Comparison of ENCODE assay signal across 1 cellular context in the genomic region with DNA sequence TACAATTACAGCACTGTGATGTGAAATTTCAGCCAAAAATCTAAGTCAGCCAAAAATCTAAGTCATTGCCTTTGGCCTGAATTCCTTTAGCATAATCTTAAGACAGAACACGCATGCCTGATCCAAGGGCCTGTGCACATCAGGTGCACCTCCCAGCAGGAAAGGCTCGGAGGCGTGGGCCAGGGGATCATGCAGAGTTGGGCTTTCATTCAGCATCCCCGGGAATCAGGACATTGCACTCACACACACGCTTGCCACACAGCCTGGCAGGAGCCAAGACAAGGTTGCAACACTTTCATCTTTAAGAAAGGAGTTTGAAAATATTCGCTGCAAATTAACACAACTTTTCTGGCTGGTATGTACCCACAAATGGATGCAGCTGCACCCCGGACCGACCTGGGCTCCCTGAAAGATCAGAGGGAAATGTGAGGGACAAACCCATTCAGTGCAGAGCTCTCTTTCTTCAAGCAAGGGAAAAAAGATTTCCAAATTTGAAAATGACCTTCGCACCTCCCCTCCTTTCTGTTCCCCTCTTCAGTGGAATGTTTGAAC.
TF ChIP-seq lines count a peak whose summit lies in the region.

No MANE protein-coding gene starts in this region.

TF ChIP-seq in HepG2, 621 proteins besides CTCF, POLR2A, EP300 and RAD21 (continues in another document):
- TF ChIP-seq, protein P1, sequence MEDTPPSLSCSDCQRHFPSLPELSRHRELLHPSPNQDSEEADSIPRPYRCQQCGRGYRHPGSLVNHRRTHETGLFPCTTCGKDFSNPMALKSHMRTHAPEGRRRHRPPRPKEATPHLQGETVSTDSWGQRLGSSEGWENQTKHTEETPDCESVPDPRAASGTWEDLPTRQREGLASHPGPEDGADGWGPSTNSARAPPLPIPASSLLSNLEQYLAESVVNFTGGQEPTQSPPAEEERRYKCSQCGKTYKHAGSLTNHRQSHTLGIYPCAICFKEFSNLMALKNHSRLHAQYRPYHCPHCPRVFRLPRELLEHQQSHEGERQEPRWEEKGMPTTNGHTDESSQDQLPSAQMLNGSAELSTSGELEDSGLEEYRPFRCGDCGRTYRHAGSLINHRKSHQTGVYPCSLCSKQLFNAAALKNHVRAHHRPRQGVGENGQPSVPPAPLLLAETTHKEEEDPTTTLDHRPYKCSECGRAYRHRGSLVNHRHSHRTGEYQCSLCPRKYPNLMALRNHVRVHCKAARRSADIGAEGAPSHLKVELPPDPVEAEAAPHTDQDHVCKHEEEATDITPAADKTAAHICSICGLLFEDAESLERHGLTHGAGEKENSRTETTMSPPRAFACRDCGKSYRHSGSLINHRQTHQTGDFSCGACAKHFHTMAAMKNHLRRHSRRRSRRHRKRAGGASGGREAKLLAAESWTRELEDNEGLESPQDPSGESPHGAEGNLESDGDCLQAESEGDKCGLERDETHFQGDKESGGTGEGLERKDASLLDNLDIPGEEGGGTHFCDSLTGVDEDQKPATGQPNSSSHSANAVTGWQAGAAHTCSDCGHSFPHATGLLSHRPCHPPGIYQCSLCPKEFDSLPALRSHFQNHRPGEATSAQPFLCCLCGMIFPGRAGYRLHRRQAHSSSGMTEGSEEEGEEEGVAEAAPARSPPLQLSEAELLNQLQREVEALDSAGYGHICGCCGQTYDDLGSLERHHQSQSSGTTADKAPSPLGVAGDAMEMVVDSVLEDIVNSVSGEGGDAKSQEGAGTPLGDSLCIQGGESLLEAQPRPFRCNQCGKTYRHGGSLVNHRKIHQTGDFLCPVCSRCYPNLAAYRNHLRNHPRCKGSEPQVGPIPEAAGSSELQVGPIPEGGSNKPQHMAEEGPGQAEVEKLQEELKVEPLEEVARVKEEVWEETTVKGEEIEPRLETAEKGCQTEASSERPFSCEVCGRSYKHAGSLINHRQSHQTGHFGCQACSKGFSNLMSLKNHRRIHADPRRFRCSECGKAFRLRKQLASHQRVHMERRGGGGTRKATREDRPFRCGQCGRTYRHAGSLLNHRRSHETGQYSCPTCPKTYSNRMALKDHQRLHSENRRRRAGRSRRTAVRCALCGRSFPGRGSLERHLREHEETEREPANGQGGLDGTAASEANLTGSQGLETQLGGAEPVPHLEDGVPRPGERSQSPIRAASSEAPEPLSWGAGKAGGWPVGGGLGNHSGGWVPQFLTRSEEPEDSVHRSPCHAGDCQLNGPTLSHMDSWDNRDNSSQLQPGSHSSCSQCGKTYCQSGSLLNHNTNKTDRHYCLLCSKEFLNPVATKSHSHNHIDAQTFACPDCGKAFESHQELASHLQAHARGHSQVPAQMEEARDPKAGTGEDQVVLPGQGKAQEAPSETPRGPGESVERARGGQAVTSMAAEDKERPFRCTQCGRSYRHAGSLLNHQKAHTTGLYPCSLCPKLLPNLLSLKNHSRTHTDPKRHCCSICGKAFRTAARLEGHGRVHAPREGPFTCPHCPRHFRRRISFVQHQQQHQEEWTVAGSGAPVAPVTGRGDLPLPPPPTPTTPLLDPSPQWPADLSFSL (CRISPR knock-in tag; IDR thresholded peaks at IDR 0.05) = peak; percentile 5; the same call in 1 of the 2 replicates
- TF ChIP-seq ZNF407 (CRISPR knock-in tag; IDR thresholded peaks at IDR 0.05; ENCODE audit: not compliant biosample characterization) (no peak), ZMAT3 (CRISPR knock-in tag; conservative IDR thresholded peaks at IDR 0.05) (0 out of 2 replicates have a peak, but pooled peaks have one; percentile 14), PAF1 (CRISPR knock-in tag; IDR thresholded peaks at IDR 0.05) (no peak), ARNT (IDR thresholded peaks at IDR 0.05) (no peak), ISL2 (CRISPR knock-in tag; IDR thresholded peaks at IDR 0.05) (no peak), TBX3 (IDR thresholded peaks at IDR 0.05; ENCODE audit: borderline replicate concordance) (no peak), ZXDC (CRISPR knock-in tag; IDR thresholded peaks at IDR 0.05) (peak; percentile 56; the same call in 1 of the 2 replicates), ZNF296 (CRISPR knock-in tag; conservative IDR thresholded peaks at IDR 0.05) (0 out of 2 replicates have a peak, but pooled peaks have one; percentile 1), SNAI1 (CRISPR knock-in tag; IDR thresholded peaks at IDR 0.05; ENCODE audit: borderline replicate concordance) (0 out of 2 replicates have a peak, but pooled peaks have one; percentile 40), HNF4G (IDR thresholded peaks at IDR 0.05; ENCODE audit: borderline replicate concordance, low read depth, low read length) (peak; percentile 78), HNF4G (CRISPR knock-in tag; IDR thresholded peaks at IDR 0.05; ENCODE audit: borderline replicate concordance, low read depth) (no peak), NCOA1 (CRISPR knock-in tag; IDR thresholded peaks at IDR 0.05) (no peak), ZNF768 (CRISPR knock-in tag; IDR thresholded peaks at IDR 0.05) (no peak; the same call in 1 of the 2 replicates), DBP (CRISPR knock-in tag; IDR thresholded peaks at IDR 0.05; ENCODE audit: not compliant biosample characterization) (no peak), ZNF775 (CRISPR knock-in tag; IDR thresholded peaks at IDR 0.05; ENCODE audit: borderline replicate concordance) (no peak), TAF15 (IDR thresholded peaks at IDR 0.05; ENCODE audit: low read depth, low read length, poor library complexity, severe bottlenecking) (no peak), SMAD1 (CRISPR knock-in tag; IDR thresholded peaks at IDR 0.05; ENCODE audit: borderline replicate concordance, low read depth) (peak; percentile 43; the same call in 1 of the 2 replicates), ZNF333 (CRISPR knock-in tag; IDR thresholded peaks at IDR 0.05; ENCODE audit: borderline replicate concordance) (no peak; the same call in 1 of the 2 replicates), GFI1 (CRISPR knock-in tag; IDR thresholded peaks at IDR 0.05; ENCODE audit: borderline replicate concordance) (peak; percentile 89), KAT2B (IDR thresholded peaks at IDR 0.05; ENCODE audit: borderline replicate concordance, low read depth, low read length) (no peak), NR3C1 (CRISPR knock-in tag; IDR thresholded peaks at IDR 0.05) (no peak), HBP1 (CRISPR knock-in tag; IDR thresholded peaks at IDR 0.05; ENCODE audit: low read depth) (peak; percentile 8; the same call in 1 of the 2 replicates)
- TF ChIP-seq, protein P2, sequence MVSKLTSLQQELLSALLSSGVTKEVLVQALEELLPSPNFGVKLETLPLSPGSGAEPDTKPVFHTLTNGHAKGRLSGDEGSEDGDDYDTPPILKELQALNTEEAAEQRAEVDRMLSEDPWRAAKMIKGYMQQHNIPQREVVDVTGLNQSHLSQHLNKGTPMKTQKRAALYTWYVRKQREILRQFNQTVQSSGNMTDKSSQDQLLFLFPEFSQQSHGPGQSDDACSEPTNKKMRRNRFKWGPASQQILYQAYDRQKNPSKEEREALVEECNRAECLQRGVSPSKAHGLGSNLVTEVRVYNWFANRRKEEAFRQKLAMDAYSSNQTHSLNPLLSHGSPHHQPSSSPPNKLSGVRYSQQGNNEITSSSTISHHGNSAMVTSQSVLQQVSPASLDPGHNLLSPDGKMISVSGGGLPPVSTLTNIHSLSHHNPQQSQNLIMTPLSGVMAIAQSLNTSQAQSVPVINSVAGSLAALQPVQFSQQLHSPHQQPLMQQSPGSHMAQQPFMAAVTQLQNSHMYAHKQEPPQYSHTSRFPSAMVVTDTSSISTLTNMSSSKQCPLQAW (CRISPR knock-in tag; IDR thresholded peaks at IDR 0.05) = no peak
- TF ChIP-seq, protein P3, sequence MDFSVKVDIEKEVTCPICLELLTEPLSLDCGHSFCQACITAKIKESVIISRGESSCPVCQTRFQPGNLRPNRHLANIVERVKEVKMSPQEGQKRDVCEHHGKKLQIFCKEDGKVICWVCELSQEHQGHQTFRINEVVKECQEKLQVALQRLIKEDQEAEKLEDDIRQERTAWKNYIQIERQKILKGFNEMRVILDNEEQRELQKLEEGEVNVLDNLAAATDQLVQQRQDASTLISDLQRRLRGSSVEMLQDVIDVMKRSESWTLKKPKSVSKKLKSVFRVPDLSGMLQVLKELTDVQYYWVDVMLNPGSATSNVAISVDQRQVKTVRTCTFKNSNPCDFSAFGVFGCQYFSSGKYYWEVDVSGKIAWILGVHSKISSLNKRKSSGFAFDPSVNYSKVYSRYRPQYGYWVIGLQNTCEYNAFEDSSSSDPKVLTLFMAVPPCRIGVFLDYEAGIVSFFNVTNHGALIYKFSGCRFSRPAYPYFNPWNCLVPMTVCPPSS (IDR thresholded peaks at IDR 0.05) = no peak
- TF ChIP-seq, protein P4, sequence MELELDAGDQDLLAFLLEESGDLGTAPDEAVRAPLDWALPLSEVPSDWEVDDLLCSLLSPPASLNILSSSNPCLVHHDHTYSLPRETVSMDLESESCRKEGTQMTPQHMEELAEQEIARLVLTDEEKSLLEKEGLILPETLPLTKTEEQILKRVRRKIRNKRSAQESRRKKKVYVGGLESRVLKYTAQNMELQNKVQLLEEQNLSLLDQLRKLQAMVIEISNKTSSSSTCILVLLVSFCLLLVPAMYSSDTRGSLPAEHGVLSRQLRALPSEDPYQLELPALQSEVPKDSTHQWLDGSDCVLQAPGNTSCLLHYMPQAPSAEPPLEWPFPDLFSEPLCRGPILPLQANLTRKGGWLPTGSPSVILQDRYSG (CRISPR knock-in tag; IDR thresholded peaks at IDR 0.05) = no peak
